Comparison of ENCODE assay signal across 11 cellular contexts in genomic region chr17:9842057-9842758, GRCh38. TPM values are rescaled to one million over a fixed set of nuclear protein-coding genes. Genes with fewer than 3 reads are reported as not detected.
DNase-seq lines count a peak whose midpoint lies in the region; ATAC-seq and TF ChIP-seq lines count a peak whose summit lies in the region.
"Had no signal": no experiment of that assay in that cellular context is flagged by ENCODE, and none has a peak within 500 bp of the region (broad histone marks: within the 10 kb centered on the region; RNA-seq: fewer than 3 reads in every experiment).

No MANE protein-coding gene starts in this region.

- H3K9me3 ChIP-seq in SJSA1 (replicated peaks) = no peaks in the 10 kb centered on the region
- no peaks in the 10 kb centered on the region for H3K9me3 ChIP-seq in upper lobe of right lung

- intact Hi-C loops in upper lobe of right lung (cut with DNase I) = no loop called here

- H3K27ac ChIP-seq in SJSA1 (peak overlapping the region; percentile 39), upper lobe of right lung (peak overlapping the region; percentile 42)

- peaks cover 26% of the 10 kb centered on the region for H3K4me1 ChIP-seq in SJSA1 (replicated peaks)
- peaks cover 11% of the 10 kb centered on the region for H3K4me1 ChIP-seq in upper lobe of right lung

- H3K36me3 ChIP-seq in SJSA1 = no peaks in the 10 kb centered on the region
- no peaks in the 10 kb centered on the region for H3K36me3 ChIP-seq in upper lobe of right lung

- no peak overlapping the region for H3K4me3 Mint-ChIP-seq in stimulated activated naive B cell treated with anti-CD40 and anti-IgM and Interleukin-4, amounts not matched to agents 10 μg/mL and 1 μg/mL and 100 μg/mL, for 72 hours

- no peak overlapping the region for H3K27ac Mint-ChIP-seq in stimulated activated naive B cell treated with anti-CD40 and anti-IgM and Interleukin-4, amounts not matched to agents 10 μg/mL and 1 μg/mL and 100 μg/mL, for 72 hours

- peaks cover 27 to 28% of the 10 kb centered on the region in 2 donors for H3K27me3 Mint-ChIP-seq in stimulated activated naive B cell treated with anti-CD40 and anti-IgM and Interleukin-4, amounts not matched to agents 10 μg/mL and 1 μg/mL and 100 μg/mL, for 72 hours

- H3K36me3 Mint-ChIP-seq in stimulated activated naive B cell treated with anti-CD40 and anti-IgM and Interleukin-4, amounts not matched to agents 10 μg/mL and 1 μg/mL and 100 μg/mL, for 72 hours = no peaks in the 10 kb centered on the region

- in situ Hi-C loops in GM13976 (cut with MboI; ENCODE audit: low sequenced_read_pairs, unreplicated experiment) = no loop called here

- TF ChIP-seq CTCF in fibroblast of mammary gland (conservative IDR thresholded peaks at IDR 0.05; ENCODE audit: control insufficient read depth, insufficient read depth, low read depth, low read length) (no peak), upper lobe of right lung (IDR thresholded peaks at IDR 0.05) (no peak), GM13976 (IDR thresholded peaks at IDR 0.05; ENCODE audit: borderline replicate concordance, control extremely low read depth, extremely low read depth, insufficient read depth, missing control alignments) (no peak)

- H3K27me3 ChIP-seq in SJSA1 (replicated peaks) (no peaks in the 10 kb centered on the region), upper lobe of right lung (no peaks in the 10 kb centered on the region)

- no peaks in the 10 kb centered on the region for H3K4me1 Mint-ChIP-seq in stimulated activated naive B cell treated with anti-CD40 and anti-IgM and Interleukin-4, amounts not matched to agents 10 μg/mL and 1 μg/mL and 100 μg/mL, for 72 hours

- DNase-seq in SJSA1 (ENCODE audit: low read depth in 1 of 2, low spot score in 2 of 2) (peak; percentile 54 to 81), fibroblast of mammary gland (ENCODE audit: low read depth) (peak; percentile 80), mucosa of gallbladder (ENCODE audit: low spot score) (peak; percentile 77), upper lobe of right lung (no peak), GM13976 (ENCODE audit: low spot score) (no peak), AML-193 (lab: John Stamatoyannopoulos, UW) (no peak), DMS53 (lab: John Stamatoyannopoulos, UW) (no peak)
- no peak for DNase-seq in stimulated activated naive B cell treated with anti-CD40 and anti-IgM and Interleukin-4, amounts not matched to agents 10 μg/mL and 1 μg/mL and 100 μg/mL, for 72 hours
- DNase-seq: GDM1; stimulated activated CD4-positive, alpha-beta T cell treated with anti-CD3 and anti-CD28 coated beads, Interleukin-4, amount 100 ng/mL, for 1 hour had no signal

- H3K9me3 Mint-ChIP-seq in stimulated activated naive B cell treated with anti-CD40 and anti-IgM and Interleukin-4, amounts not matched to agents 10 μg/mL and 1 μg/mL and 100 μg/mL, for 72 hours = no peaks in the 10 kb centered on the region

- peak; percentile 20 for ATAC-seq in upper lobe of right lung
- ATAC-seq in stimulated activated naive B cell treated with anti-CD40 and anti-IgM and Interleukin-4, amounts not matched to agents 10 μg/mL and 1 μg/mL and 100 μg/mL, for 72 hours (replicated peaks) = no peak
- ATAC-seq: K562 had no signal

- H3K4me3 ChIP-seq in SJSA1 (no peak overlapping the region), fibroblast of mammary gland (ENCODE audit: control insufficient read depth, low read depth, low read length) (no peak overlapping the region), upper lobe of right lung (no peak overlapping the region)
- H3K4me3 ChIP-seq: K562 had no signal

RNA-seq across cellular contexts. Expression of gene GLP2R, which starts 16.5 kb away (rescaled TPM):
- 0.78 and 1.2 TPM in 2 replicates for total RNA-seq in SJSA1 (2014; rRNA removed; shearing (Covaris generic))
- total RNA-seq in mucosa of gallbladder = 23.5 TPM
- total RNA-seq in upper lobe of right lung = 1.8 TPM
- total RNA-seq: K562 had no signal

RNA-seq across cellular contexts. Expression of gene GSG1L2, which starts 20.3 kb away (rescaled TPM):
- not detected in 2 replicates for total RNA-seq in SJSA1 (2014; rRNA removed; shearing (Covaris generic))
- total RNA-seq in mucosa of gallbladder = not detected
- total RNA-seq in upper lobe of right lung = not detected
- total RNA-seq: K562 had no signal

RNA-seq across cellular contexts. Expression of gene DHRS7C, which starts 50.8 kb away (rescaled TPM):
- not detected in 2 replicates for total RNA-seq in SJSA1 (2014; rRNA removed; shearing (Covaris generic))
- total RNA-seq in mucosa of gallbladder (not detected), upper lobe of right lung (not detected)
- total RNA-seq: K562 had no signal

Comparison
In these comparisons a context has a peak if more than half of its experiments do, and no peak if none do; other contexts are left out.
1. DNase-seq: peak in SJSA1 (2 of 2), fibroblast of mammary gland (single experiment) and mucosa of gallbladder (single experiment); none in upper lobe of right lung (single experiment), GM13976 (single experiment), AML-193 (0 of 2), stimulated activated naive B cell treated with anti-CD40 and anti-IgM and Interleukin-4, amounts not matched to agents 10 μg/mL and 1 μg/mL and 100 μg/mL, for 72 hours (single experiment) and DMS53 (single experiment).